ENCODE assay signal across 14 cellular contexts in genomic region chr9:132164604-132165362, GRCh38. TPM values are rescaled to one million over a fixed set of nuclear protein-coding genes. Genes with fewer than 3 reads are reported as not detected.
DNase-seq lines count a peak whose midpoint lies in the region; ATAC-seq and TF ChIP-seq lines count a peak whose summit lies in the region.
"Had no signal": no experiment of that assay in that cellular context is flagged by ENCODE, and none has a peak within 500 bp of the region (broad histone marks: within the 10 kb centered on the region; RNA-seq: fewer than 3 reads in every experiment).

No MANE protein-coding gene starts in this region.

- no peak for TF ChIP-seq CTCF in hepatocyte (IDR thresholded peaks at IDR 0.05; ENCODE audit: poor library complexity)

- H3K27ac ChIP-seq in hepatocyte: no peak overlapping the region
- H3K27ac ChIP-seq: SJCRH30 had no signal

- no peaks in the 10 kb centered on the region for H4K20me1 ChIP-seq in hepatocyte (ENCODE audit: insufficient read depth, poor library complexity, severe bottlenecking)

- H3K27me3 ChIP-seq in hepatocyte: peaks cover 88% of the 10 kb centered on the region

- H3K36me3 Mint-ChIP-seq in central memory CD8-positive, alpha-beta T cell (ENCODE audit: insufficient read depth): peaks cover 6% of the 10 kb centered on the region

- H3K4me2 ChIP-seq in hepatocyte: peak overlapping the region; percentile 92

- H3K9me2 ChIP-seq in hepatocyte (replicated peaks; ENCODE audit: insufficient read depth): no peaks in the 10 kb centered on the region

- H3K79me2 ChIP-seq in hepatocyte: no peaks in the 10 kb centered on the region

- H3K4me3 Mint-ChIP-seq in central memory CD8-positive, alpha-beta T cell: peak overlapping the region; percentile 66

- 35% methylated on average over 16 of the region's 16 CpGs for WGBS in hepatocyte (ENCODE audit: low lambda C conversion rate, missing lambda C conversion rate)

- ATAC-seq in central memory CD8-positive, alpha-beta T cell (replicated peaks; ENCODE audit: extremely low read depth, poor library complexity, severe bottlenecking): no peak
- ATAC-seq in GM21447 (IDR thresholded peaks at IDR 0.05; ENCODE audit: unreplicated experiment): no peak
- ATAC-seq in GM19452 (IDR thresholded peaks at IDR 0.05; ENCODE audit: unreplicated experiment): no peak

- H3K4me1 ChIP-seq in hepatocyte (ENCODE audit: insufficient read depth): peaks cover 11% of the 10 kb centered on the region
- H3K4me1 ChIP-seq: SJCRH30 had no signal

- H3K36me3 ChIP-seq in hepatocyte (replicated peaks; ENCODE audit: insufficient read depth, low read depth): no peaks in the 10 kb centered on the region
- H3K36me3 ChIP-seq: SJCRH30 had no signal

- no peaks in the 10 kb centered on the region for H3K9me3 Mint-ChIP-seq in central memory CD8-positive, alpha-beta T cell
- H3K9me3 Mint-ChIP-seq: activated B cell treated with CpG ODN at 0.5 μM for 24 hours, memory B cell had no signal

- no peak overlapping the region for H3K4me3 ChIP-seq in hepatocyte
- H3K4me3 ChIP-seq: SJCRH30 had no signal

- H3K27ac Mint-ChIP-seq in central memory CD8-positive, alpha-beta T cell (ENCODE audit: low read depth): no peak overlapping the region
- H3K27ac Mint-ChIP-seq: activated B cell treated with CpG ODN at 0.5 μM for 24 hours had no signal

- no peaks in the 10 kb centered on the region for H3K9me3 ChIP-seq in hepatocyte (ENCODE audit: low read depth)
- H3K9me3 ChIP-seq: SJCRH30 had no signal

- H3K4me1 Mint-ChIP-seq in central memory CD8-positive, alpha-beta T cell: peaks cover 26% of the 10 kb centered on the region

- peaks cover 59% of the 10 kb centered on the region for H3K27me3 Mint-ChIP-seq in central memory CD8-positive, alpha-beta T cell

- no peak overlapping the region for H2AFZ ChIP-seq in hepatocyte

- DNase-seq in HCEC 1CT: peak; percentile 69
- DNase-seq in central memory CD8-positive, alpha-beta T cell (ENCODE audit: low spot score in 2 of 2): no peak
- no peak for DNase-seq in hepatocyte (ENCODE audit: low spot score)
- DNase-seq in retina: peak; percentile 65
- no peak for DNase-seq in amniotic stem cell (lab: John Stamatoyannopoulos, UW)
- DNase-seq in stimulated activated CD4-positive, alpha-beta T cell treated with anti-CD3 and anti-CD28 coated beads, Interleukin-2, amount 100 ng/mL, for 48 hours: no peak
- DNase-seq: activated B cell treated with CpG ODN at 0.5 μM for 24 hours; activated T-cell treated with anti-CD3 and anti-CD28 coated beads, Interleukin-2, amount 50 U/mL, for 48 hours; central memory CD4-positive, alpha-beta T cell; NCI-H1436; SJCRH30 had no signal

RNA-seq across cellular contexts. Expression of gene NTNG2, which starts 2.9 kb away (rescaled TPM):
- 0.20 and 1.8 TPM in 2 replicates for total RNA-seq in hepatocyte
- polyA plus RNA-seq in hepatocyte: 0.17 and 0.48 TPM in 2 replicates

Comparison
In these comparisons a context has a peak if more than half of its experiments do, and no peak if none do; other contexts are left out.
1. DNase-seq: peak in HCEC 1CT (single experiment) and retina (single experiment); none in central memory CD8-positive, alpha-beta T cell (0 of 2), hepatocyte (single experiment), amniotic stem cell (single experiment) and stimulated activated CD4-positive, alpha-beta T cell treated with anti-CD3 and anti-CD28 coated beads, Interleukin-2, amount 100 ng/mL, for 48 hours (0 of 2).